In genomic region chr1:34941798-34942197, GRCh38 we compare ENCODE assay signal across 2 cellular contexts. TPM values are rescaled to one million over a fixed set of nuclear protein-coding genes. Genes with fewer than 3 reads are reported as not detected.
"Had no signal": no experiment of that assay in that cellular context is flagged by ENCODE, and none has a peak within 500 bp of the region (broad histone marks: within the 10 kb centered on the region; RNA-seq: fewer than 3 reads in every experiment).

No MANE protein-coding gene starts in this region.

RNA-seq across cellular contexts. Expression of gene DLGAP3, which starts 12.3 kb away (rescaled TPM):
- total RNA-seq: fibroblast of lung, foreskin keratinocyte had no signal
- polyA plus RNA-seq: fibroblast of lung had no signal
